ENCODE assay signal across 11 cellular contexts in genomic region chr17:81085420-81085911, GRCh38.
"Had no signal": no experiment of that assay in that cellular context is flagged by ENCODE, and none has a peak within 500 bp of the region (broad histone marks: within the 10 kb centered on the region; RNA-seq: fewer than 3 reads in every experiment).

No MANE protein-coding gene starts in this region.

- H3K27me3 ChIP-seq: left lung had no signal

- H3K4me3 ChIP-seq: left lung had no signal

- H3K9me3 ChIP-seq: left lung had no signal

- ATAC-seq: activated CD8-positive, alpha-beta T cell treated with anti-CD3 and anti-CD28 coated beads, Interleukin-2, amount 10 ng/mL, durations not matched to agents 7 days and 5 days; activated T-cell treated with anti-CD3 and anti-CD28 coated beads, Interleukin-2, amount 50 U/mL, for 72 hours; natural killer cell; stimulated activated naive B cell treated with anti-CD40 and anti-IgM and Interleukin-4, amounts not matched to agents 10 μg/mL and 1 μg/mL and 100 μg/mL, for 72 hours had no signal

- DNase-seq: activated CD4-positive, alpha-beta T cell treated with anti-CD3 and anti-CD28 coated beads, Interleukin-2, amount 10 ng/mL, durations not matched to agents 24 days and 14 days; activated CD4-positive, CD25-positive, alpha-beta regulatory T cell; activated CD8-positive, alpha-beta memory T cell treated with anti-CD3 and anti-CD28 coated beads, Interleukin-2, amount 50 U/mL, for 4 hours; activated CD8-positive, alpha-beta T cell treated with anti-CD3 and anti-CD28 coated beads, Interleukin-2, amount 10 ng/mL, durations not matched to agents 7 days and 5 days; activated gamma-delta T cell; activated T-cell treated with anti-CD3 and anti-CD28 coated beads, Interleukin-2, amount 50 U/mL, for 72 hours; dermis blood vessel endothelial cell; natural killer cell; stimulated activated CD4-positive, alpha-beta T cell treated with anti-CD3 and anti-CD28 coated beads, Interleukin-2, amount 100 ng/mL, for 48 hours; stimulated activated naive B cell treated with anti-CD40 and anti-IgM and Interleukin-4, amounts not matched to agents 10 μg/mL and 1 μg/mL and 100 μg/mL, for 72 hours had no signal
